In genomic region chrX:20620301-20620700, GRCh38 we compare ENCODE assay signal across 19 cellular contexts.
DNase-seq lines count a peak whose midpoint lies in the region; ATAC-seq, FAIRE-seq and TF ChIP-seq lines count a peak whose summit lies in the region.
"Had no signal": no experiment of that assay in that cellular context is flagged by ENCODE, and none has a peak within 500 bp of the region (broad histone marks: within the 10 kb centered on the region; RNA-seq: fewer than 3 reads in every experiment).

No MANE protein-coding gene starts in this region.

- no peak for TF ChIP-seq CTCF in astrocyte (IDR thresholded peaks at IDR 0.05; ENCODE audit: insufficient read depth, low read depth, low read length)

- no peak overlapping the region for H2BK5ac ChIP-seq in mesenchymal stem cell (ENCODE audit: low read depth, low read length, poor library complexity, severe bottlenecking)

- no peak overlapping the region for H3K4me3 Mint-ChIP-seq in astrocyte (ENCODE audit: unreplicated experiment)
- no peak overlapping the region for H3K4me3 Mint-ChIP-seq in immature natural killer cell
- H3K4me3 Mint-ChIP-seq: neural progenitor cell had no signal

- DNase-seq in AG20443 (ENCODE audit: low spot score) (peak; percentile 70), HK-2 (ENCODE audit: unreplicated experiment) (peak; percentile 4), astrocyte (ENCODE audit: low read depth) (peak; percentile 79), mesenchymal stem cell (no peak), sciatic nerve (ENCODE audit: low spot score) (no peak), immature natural killer cell (no peak)
- DNase-seq: activated gamma-delta T cell; C1 segment of cervical spinal cord; DND-41; glutamatergic neuron; Karpas-422; right cardiac atrium; stimulated activated CD4-positive, alpha-beta T cell treated with anti-CD3 and anti-CD28 coated beads, Interleukin-4, amount 100 ng/mL, for 24 hours; upper lobe of left lung; WERI-Rb-1 had no signal

- no peak overlapping the region for H3K4ac ChIP-seq in mesenchymal stem cell (ENCODE audit: low read depth in 1 of 2, low read length in 2 of 2)

- H3K9ac ChIP-seq in astrocyte (ENCODE audit: low read length): no peak overlapping the region
- H3K9ac ChIP-seq in mesenchymal stem cell (ENCODE audit: low read length): peak overlapping the region; percentile 9
- H3K9ac ChIP-seq: neural progenitor cell had no signal

- no peaks in the 10 kb centered on the region for H3K79me1 ChIP-seq in mesenchymal stem cell (replicated peaks; ENCODE audit: low read length, poor library complexity, severe bottlenecking)

- no peak overlapping the region for H4K8ac ChIP-seq in mesenchymal stem cell (ENCODE audit: low read length)

- H3K79me2 ChIP-seq in astrocyte (ENCODE audit: insufficient read depth, low read length): no peaks in the 10 kb centered on the region

- no peaks in the 10 kb centered on the region for H3K9me3 ChIP-seq in astrocyte (ENCODE audit: insufficient read depth, low read depth, low read length)
- H3K9me3 ChIP-seq in mesenchymal stem cell (ENCODE audit: control insufficient read depth, low read length): peaks cover 5% of the 10 kb centered on the region

- no peaks in the 10 kb centered on the region for H3K27me3 ChIP-seq in astrocyte (ENCODE audit: insufficient read depth, low read length)
- no peaks in the 10 kb centered on the region for H3K27me3 ChIP-seq in mesenchymal stem cell (ENCODE audit: control insufficient read depth in 1 of 2, insufficient read depth in 1 of 2, low read length in 2 of 2)
- H3K27me3 ChIP-seq: neural progenitor cell, upper lobe of left lung had no signal

- 88% methylated on average over 2 of the region's 2 CpGs for WGBS in mesenchymal stem cell

- H3K9me3 Mint-ChIP-seq in astrocyte (ENCODE audit: unreplicated experiment) (no peaks in the 10 kb centered on the region), immature natural killer cell (peaks cover 0 to 2% (median 0%) of the 10 kb centered on the region in 6 donors)
- H3K9me3 Mint-ChIP-seq: neural progenitor cell had no signal

- H4K20me1 ChIP-seq in astrocyte (ENCODE audit: insufficient read depth, low read length): no peaks in the 10 kb centered on the region

- peak overlapping the region; percentile 18 for H3K27ac ChIP-seq in astrocyte (ENCODE audit: low read depth, low read length)
- no peak overlapping the region for H3K27ac ChIP-seq in mesenchymal stem cell (ENCODE audit: low read length, poor library complexity, severe bottlenecking)
- H3K27ac ChIP-seq: neural progenitor cell, SK-N-MC, upper lobe of left lung, WERI-Rb-1 had no signal

- H2AK5ac ChIP-seq in mesenchymal stem cell (ENCODE audit: low read length, severe bottlenecking): no peak overlapping the region

- no peak overlapping the region for H3K18ac ChIP-seq in mesenchymal stem cell (ENCODE audit: low read depth in 1 of 2, low read length in 2 of 2)

- no peak overlapping the region for H4K91ac ChIP-seq in mesenchymal stem cell (ENCODE audit: low read length)

- peak overlapping the region; percentile 89 for H3K27ac Mint-ChIP-seq in astrocyte (ENCODE audit: unreplicated experiment)
- no peak overlapping the region for H3K27ac Mint-ChIP-seq in immature natural killer cell
- H3K27ac Mint-ChIP-seq: neural progenitor cell had no signal

- no peak overlapping the region for H3K23ac ChIP-seq in mesenchymal stem cell (ENCODE audit: low read length in 2 of 2)

- FAIRE-seq in astrocyte (lab: Jason Lieb, UNC): peak; percentile 93
- FAIRE-seq: GM12878 had no signal

- H3K4me1 ChIP-seq in astrocyte (ENCODE audit: insufficient read depth, low read length) (peaks cover 3% of the 10 kb centered on the region), mesenchymal stem cell (ENCODE audit: control insufficient read depth, insufficient read depth, low read depth, low read length) (no peaks in the 10 kb centered on the region)
- H3K4me1 ChIP-seq: neural progenitor cell, upper lobe of left lung had no signal

- H3K4me1 Mint-ChIP-seq in astrocyte (ENCODE audit: low read depth, unreplicated experiment): peaks cover 15% of the 10 kb centered on the region
- no peaks in the 10 kb centered on the region for H3K4me1 Mint-ChIP-seq in immature natural killer cell
- H3K4me1 Mint-ChIP-seq: neural progenitor cell had no signal

- no peak overlapping the region for H3K14ac ChIP-seq in mesenchymal stem cell (ENCODE audit: low read length in 2 of 2)

- H3K4me2 ChIP-seq in astrocyte (ENCODE audit: low read length) (no peak overlapping the region), mesenchymal stem cell (ENCODE audit: low read length, poor library complexity, severe bottlenecking) (no peak overlapping the region)
- H3K4me2 ChIP-seq: neural progenitor cell had no signal

- H3K27me3 Mint-ChIP-seq in astrocyte (ENCODE audit: low read depth, unreplicated experiment): no peaks in the 10 kb centered on the region
- peaks cover 0 to 2% (median 0%) of the 10 kb centered on the region in 3 donors for H3K27me3 Mint-ChIP-seq in immature natural killer cell (ENCODE audit: low read depth in 3 of 3)

- H3K36me3 Mint-ChIP-seq in astrocyte (ENCODE audit: low read depth, unreplicated experiment) (no peaks in the 10 kb centered on the region), immature natural killer cell (no peaks in the 10 kb centered on the region)
- H3K36me3 Mint-ChIP-seq: neural progenitor cell had no signal

- ATAC-seq in sciatic nerve (no peak), HG03565 (IDR thresholded peaks at IDR 0.05; ENCODE audit: unreplicated experiment) (no peak)
- ATAC-seq: GM12878, right cardiac atrium had no signal

- no peak overlapping the region for H2BK12ac ChIP-seq in mesenchymal stem cell (ENCODE audit: low read length in 2 of 2)

- H2AFZ ChIP-seq in astrocyte (ENCODE audit: low read depth, low read length) (no peak overlapping the region), mesenchymal stem cell (ENCODE audit: low read depth, low read length) (no peak overlapping the region)
- H2AFZ ChIP-seq: neural progenitor cell had no signal

- H3K36me3 ChIP-seq in astrocyte (ENCODE audit: insufficient read depth, low read length) (no peaks in the 10 kb centered on the region), mesenchymal stem cell (ENCODE audit: control insufficient read depth in 1 of 2, insufficient read depth in 2 of 2, low read depth in 1 of 2, low read length in 2 of 2) (no peaks in the 10 kb centered on the region)
- H3K36me3 ChIP-seq: neural progenitor cell, upper lobe of left lung, WERI-Rb-1 had no signal

- H3K4me3 ChIP-seq in astrocyte (ENCODE audit: insufficient read depth, low read depth, low read length) (no peak overlapping the region), mesenchymal stem cell (ENCODE audit: insufficient read depth in 1 of 2, low read depth in 1 of 2, low read length in 2 of 2) (no peak overlapping the region)
- H3K4me3 ChIP-seq: GM12878, neural progenitor cell, SK-N-MC, upper lobe of left lung had no signal

- intact Hi-C loops in sciatic nerve (cut with DNase I): no loop called here

- no peak overlapping the region for H2BK120ac ChIP-seq in mesenchymal stem cell (ENCODE audit: low read depth, low read length)

- no peak overlapping the region for H2BK15ac ChIP-seq in mesenchymal stem cell (ENCODE audit: low read depth, poor library complexity, severe bottlenecking)

Comparison
In these comparisons a context has a peak if more than half of its experiments do, and no peak if none do; other contexts are left out.
1. DNase-seq: peak in AG20443 (single experiment), HK-2 (single experiment) and astrocyte (single experiment); none in mesenchymal stem cell (single experiment), sciatic nerve (single experiment) and immature natural killer cell (0 of 3).